ENCODE assay signal across 20 cellular contexts in the genomic region with DNA sequence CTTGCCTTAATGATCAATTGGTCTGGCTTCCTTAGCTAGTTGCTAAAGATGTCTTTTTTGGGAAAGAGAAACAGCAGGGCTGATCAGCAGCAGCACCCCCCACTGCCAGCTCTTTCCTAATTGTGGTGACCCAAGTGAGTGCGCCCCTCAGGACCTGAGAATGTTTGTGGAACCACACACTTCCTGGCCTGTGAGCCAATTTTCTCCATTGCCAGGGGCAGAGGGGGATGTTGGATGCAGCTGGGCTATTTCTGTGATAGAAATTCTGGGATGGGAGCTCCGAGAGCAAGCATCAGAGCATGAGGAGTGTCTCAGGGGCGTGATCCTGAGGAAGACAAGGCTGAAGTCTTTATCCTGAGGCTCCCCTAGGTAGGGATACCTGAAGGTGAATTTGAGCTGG.
"Had no signal": no experiment of that assay in that cellular context is flagged by ENCODE, and none has a peak within 500 bp of the region (broad histone marks: within the 10 kb centered on the region; RNA-seq: fewer than 3 reads in every experiment).

No MANE protein-coding gene starts in this region.

- H3K4me1 ChIP-seq: esophagus squamous epithelium, gastrocnemius medialis, heart right ventricle, left ventricle myocardium inferior, lower lobe of right lung, spleen, transverse colon had no signal

- FAIRE-seq: colon had no signal

- H3K36me3 ChIP-seq: esophagus squamous epithelium, gastrocnemius medialis, heart right ventricle, left ventricle myocardium inferior, lower lobe of right lung, neutrophil, spleen, thoracic aorta, transverse colon had no signal

- H3K4me3 ChIP-seq: esophagus squamous epithelium, gastrocnemius medialis, heart right ventricle, left ventricle myocardium inferior, lower lobe of right lung, spleen, thoracic aorta, transverse colon had no signal

- H3K36me3 Mint-ChIP-seq: naive B cell; stimulated activated memory B cell treated with anti-CD40 and anti-IgM and Interleukin-4, amounts not matched to agents 10 μg/mL and 1 μg/mL and 100 μg/mL, for 72 hours had no signal

- H3K27ac Mint-ChIP-seq: dendritic cell treated with granulocyte-macrophage colony-stimulating factor and Interleukin-4, amounts not matched to agents 40 ng/mL and 50 ng/mL, for 4 days; naive B cell; stimulated activated memory B cell treated with anti-CD40 and anti-IgM and Interleukin-4, amounts not matched to agents 10 μg/mL and 1 μg/mL and 100 μg/mL, for 72 hours; stimulated activated naive CD8-positive, alpha-beta T cell treated with anti-CD3 and anti-CD28 coated beads, Interleukin-15, Interleukin-2, amounts not matched to agents 100 ng/mL and 50 ng/mL, for 24 hours had no signal

- H3K27ac ChIP-seq: esophagus squamous epithelium, gastrocnemius medialis, heart right ventricle, left ventricle myocardium inferior, lower lobe of right lung, neutrophil, spleen, thoracic aorta, transverse colon had no signal

- H3K9me3 ChIP-seq: esophagus squamous epithelium, gastrocnemius medialis, heart right ventricle, left ventricle myocardium inferior, lower lobe of right lung, neutrophil, spleen, thoracic aorta, transverse colon had no signal

- H3K4me3 Mint-ChIP-seq: dendritic cell treated with granulocyte-macrophage colony-stimulating factor and Interleukin-4, amounts not matched to agents 40 ng/mL and 50 ng/mL, for 4 days; stimulated activated memory B cell treated with anti-CD40 and anti-IgM and Interleukin-4, amounts not matched to agents 10 μg/mL and 1 μg/mL and 100 μg/mL, for 72 hours; stimulated activated naive CD8-positive, alpha-beta T cell treated with anti-CD3 and anti-CD28 coated beads, Interleukin-15, Interleukin-2, amounts not matched to agents 100 ng/mL and 50 ng/mL, for 24 hours had no signal

- H3K27me3 Mint-ChIP-seq: dendritic cell treated with granulocyte-macrophage colony-stimulating factor and Interleukin-4, amounts not matched to agents 40 ng/mL and 50 ng/mL, for 4 days had no signal

- ATAC-seq: gastrocnemius medialis; heart right ventricle; lower lobe of right lung; sciatic nerve; stimulated activated memory B cell treated with anti-CD40 and anti-IgM and Interleukin-4, amounts not matched to agents 10 μg/mL and 1 μg/mL and 100 μg/mL, for 72 hours had no signal

- H3K4me1 Mint-ChIP-seq: naive B cell; stimulated activated memory B cell treated with anti-CD40 and anti-IgM and Interleukin-4, amounts not matched to agents 10 μg/mL and 1 μg/mL and 100 μg/mL, for 72 hours had no signal

- H3K27me3 ChIP-seq: gastrocnemius medialis, transverse colon had no signal

- H3K9me3 Mint-ChIP-seq: dendritic cell treated with granulocyte-macrophage colony-stimulating factor and Interleukin-4, amounts not matched to agents 40 ng/mL and 50 ng/mL, for 4 days; naive B cell; stimulated activated memory B cell treated with anti-CD40 and anti-IgM and Interleukin-4, amounts not matched to agents 10 μg/mL and 1 μg/mL and 100 μg/mL, for 72 hours; stimulated activated naive CD8-positive, alpha-beta T cell treated with anti-CD3 and anti-CD28 coated beads, Interleukin-15, Interleukin-2, amounts not matched to agents 100 ng/mL and 50 ng/mL, for 24 hours had no signal

- DNase-seq: esophagus squamous epithelium; gastrocnemius medialis; heart right ventricle; islet precursor cell; left ventricle myocardium inferior; lower lobe of right lung; mesendoderm; naive B cell; spleen; stimulated activated CD4-positive, alpha-beta T cell treated with anti-CD3 and anti-CD28 coated beads, Interleukin-15, amount 100 ng/mL, for 24 hours; stimulated activated CD4-positive, alpha-beta T cell treated with anti-CD3 and anti-CD28 coated beads, Interleukin-1b, Interleukin-23, amount 100 ng/mL, for 48 hours; stimulated activated CD4-positive, alpha-beta T cell treated with anti-CD3 and anti-CD28 coated beads, Interleukin-4, amount 100 ng/mL, for 24 hours; transverse colon had no signal
